Comparison of ENCODE assay signal across 7 cellular contexts in the genomic region with DNA sequence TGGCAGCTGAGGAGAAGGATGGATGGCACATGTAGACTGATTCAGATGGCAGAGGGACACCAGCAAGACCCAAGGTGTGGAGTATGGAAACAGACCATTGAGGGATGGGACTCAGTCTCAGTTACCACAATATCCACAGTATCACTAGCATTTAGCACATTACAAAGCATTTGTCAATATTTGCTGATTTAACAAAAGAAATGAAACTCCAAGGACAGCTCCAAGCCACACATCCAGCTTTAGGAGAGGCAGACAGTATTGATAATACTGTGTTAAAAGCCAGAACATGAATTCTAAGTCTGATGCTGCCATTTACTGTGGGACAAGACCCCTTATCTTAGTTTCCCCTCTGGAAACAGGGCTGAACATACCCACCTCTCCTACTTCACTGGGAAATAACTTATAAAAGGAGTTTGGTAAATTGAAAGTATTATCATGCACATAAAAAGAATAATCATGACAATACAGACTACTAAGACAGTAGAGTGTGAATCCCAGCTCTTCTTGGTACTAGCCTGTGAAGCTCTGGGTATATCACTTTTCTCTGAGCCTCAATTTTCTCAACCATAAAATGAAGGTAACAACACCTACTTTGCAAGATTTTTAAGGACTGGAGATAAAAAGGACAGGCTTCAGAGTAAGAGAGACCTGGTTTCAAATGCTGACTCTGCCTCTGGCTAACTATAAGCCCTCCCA. TPM values are rescaled to one million over a fixed set of nuclear protein-coding genes. Genes with fewer than 3 reads are reported as not detected.
DNase-seq lines count a peak whose midpoint lies in the region; ATAC-seq and TF ChIP-seq lines count a peak whose summit lies in the region.

No MANE protein-coding gene starts in this region.

- H3K56ac ChIP-seq in IMR-90 (ENCODE audit: extremely low read depth, insufficient read depth, low read length) = peak overlapping the region; percentile 100; the same call in 1 of the 2 replicates

- dilution Hi-C loops in IMR-90 (cut with HindIII; ENCODE audit: low sequenced_read_pairs, unreplicated experiment) = no loop called here

- ATAC-seq in IMR-90 (ENCODE audit: low read depth) (no peak), T-helper 17 cell (no peak)
- no peak for ATAC-seq in stimulated activated naive CD8-positive, alpha-beta T cell treated with anti-CD3 and anti-CD28 coated beads, Interleukin-15, amount 100 ng/mL, for 72 hours

- H4K20me1 ChIP-seq in IMR-90 (ENCODE audit: insufficient read depth, low read length) (no peaks in the 10 kb centered on the region), hepatocyte (ENCODE audit: insufficient read depth, poor library complexity, severe bottlenecking) (no peaks in the 10 kb centered on the region)

- H3K79me2 ChIP-seq in hepatocyte = peaks cover 96% of the 10 kb centered on the region

- peak overlapping the region; percentile 85; the same call in 1 of the 2 replicates for H3K9ac ChIP-seq in IMR-90 (ENCODE audit: low read depth, low read length)

- peak overlapping the region; percentile 99 for H2BK5ac ChIP-seq in IMR-90 (ENCODE audit: low read depth, low read length, poor library complexity, severe bottlenecking)

- peak overlapping the region; percentile 60 for H2AK9ac ChIP-seq in IMR-90 (replicated peaks; ENCODE audit: low read depth, low read length, poor library complexity)

- H2AFZ ChIP-seq in IMR-90 (replicated peaks; ENCODE audit: low read length, poor library complexity) (no peak overlapping the region), hepatocyte (no peak overlapping the region)

- POLR2A ChIA-PET in IMR-90 (lab: Charles Lee; ENCODE audit: unreplicated experiment) = interaction anchor here (0.6 to 1.0 kb wide), 3 partner anchors 8 to 115 kb away, joined by 3 to 4 read pairs (median 3); no protein-coding TSS in a partner anchor

- no peaks in the 10 kb centered on the region for H3K9me3 Mint-ChIP-seq in stimulated activated naive CD8-positive, alpha-beta T cell treated with anti-CD3 and anti-CD28 coated beads, Interleukin-15, amount 100 ng/mL, for 72 hours

- H3K27ac ChIP-seq in IMR-90 (ENCODE audit: insufficient read depth, low read length) (peak overlapping the region; percentile 63), hepatocyte (peak overlapping the region; percentile 91)

- H3K4me1 ChIP-seq in IMR-90 (ENCODE audit: control insufficient read depth, insufficient read depth, low read length) = peaks cover 19% of the 10 kb centered on the region
- H3K4me1 ChIP-seq in hepatocyte (ENCODE audit: insufficient read depth) = peaks cover 57% of the 10 kb centered on the region

- H3K4me1 Mint-ChIP-seq in T-helper 17 cell = peaks cover 67% of the 10 kb centered on the region
- H3K4me1 Mint-ChIP-seq in stimulated activated naive CD8-positive, alpha-beta T cell treated with anti-CD3 and anti-CD28 coated beads, Interleukin-15, amount 100 ng/mL, for 72 hours = peaks cover 98% of the 10 kb centered on the region

- no peak for TF ChIP-seq CTCF in IMR-90 (conservative IDR thresholded peaks at IDR 0.05; ENCODE audit: low read depth, low read length)
- TF ChIP-seq CTCF in hepatocyte (IDR thresholded peaks at IDR 0.05; ENCODE audit: poor library complexity) = no peak

- intact Hi-C loops in IMR-90 (cut with micrococcal nuclease) = no loop called here

- H3K18ac ChIP-seq in IMR-90 (ENCODE audit: low read depth, low read length) = peak overlapping the region; percentile 95

- H2BK120ac ChIP-seq in IMR-90 (ENCODE audit: low read depth, low read length) = peak overlapping the region; percentile 100

- in situ Hi-C loops in IMR-90 (cut with MboI; ENCODE audit: low sequenced_read_pairs) = no loop called here

- no peaks in the 10 kb centered on the region for H3K9me2 ChIP-seq in hepatocyte (replicated peaks; ENCODE audit: insufficient read depth)

- no peaks in the 10 kb centered on the region for H3K27me3 Mint-ChIP-seq in T-helper 17 cell
- no peaks in the 10 kb centered on the region for H3K27me3 Mint-ChIP-seq in stimulated activated naive CD8-positive, alpha-beta T cell treated with anti-CD3 and anti-CD28 coated beads, Interleukin-15, amount 100 ng/mL, for 72 hours

- CTCF ChIA-PET in IMR-90 (lab: Yijun Ruan, JAX) = interaction anchor here (0.6 to 2.0 kb wide), 3 partner anchors 12 to 50 kb away, joined by 3 to 7 read pairs (median 4); no protein-coding TSS in a partner anchor

- peaks cover 45 to 75% of the 10 kb centered on the region in 2 experiments for H3K79me1 ChIP-seq in IMR-90 (ENCODE audit: low read depth in 1 of 2, low read length in 2 of 2)

- H3K27me3 ChIP-seq in IMR-90 (ENCODE audit: control insufficient read depth, insufficient read depth, low read length) = no peaks in the 10 kb centered on the region
- no peaks in the 10 kb centered on the region for H3K27me3 ChIP-seq in hepatocyte

- peaks cover 11% of the 10 kb centered on the region for H3K36me3 Mint-ChIP-seq in T-helper 17 cell (ENCODE audit: low read depth)

- H3K4me2 ChIP-seq in IMR-90 (ENCODE audit: low read depth, low read length) (peak overlapping the region; percentile 64; the same call in 1 of the 2 replicates), hepatocyte (peak overlapping the region; percentile 62)

- peak overlapping the region; percentile 100 for H4K91ac ChIP-seq in IMR-90 (ENCODE audit: insufficient read depth, low read depth, low read length)

- DNase-seq in IMR-90 = no peak
- no peak for DNase-seq in T-helper 17 cell
- DNase-seq in hepatocyte (ENCODE audit: low spot score) = no peak
- no peak for DNase-seq in stimulated activated naive CD8-positive, alpha-beta T cell treated with anti-CD3 and anti-CD28 coated beads, Interleukin-15, amount 100 ng/mL, for 72 hours
- DNase-seq in ecto neural progenitor cell (ENCODE audit: low spot score) = no peak
- no peak for DNase-seq in hepatic stellate cell (ENCODE audit: low spot score)
- no peak for DNase-seq in stimulated activated naive CD4-positive, alpha-beta T cell (lab: John Stamatoyannopoulos, UW)

- peak overlapping the region; percentile 100 for H3K14ac ChIP-seq in IMR-90 (replicated peaks; ENCODE audit: low read depth, low read length)

- H2AK5ac ChIP-seq in IMR-90 (ENCODE audit: low read depth, low read length) = peak overlapping the region; percentile 100

- H3K27ac Mint-ChIP-seq in T-helper 17 cell = peak overlapping the region; percentile 87
- peak overlapping the region in 1 of 2 donors; percentile 78 for H3K27ac Mint-ChIP-seq in stimulated activated naive CD8-positive, alpha-beta T cell treated with anti-CD3 and anti-CD28 coated beads, Interleukin-15, amount 100 ng/mL, for 72 hours

- peak overlapping the region; percentile 100 for H3K23ac ChIP-seq in IMR-90 (ENCODE audit: low read depth, low read length)

- H3K9me1 ChIP-seq in IMR-90 (ENCODE audit: insufficient read depth, low read length) = peaks cover 40% of the 10 kb centered on the region

- H4K5ac ChIP-seq in IMR-90 (ENCODE audit: low read depth, low read length) = peak overlapping the region; percentile 93

- H3K36me3 ChIP-seq in IMR-90 (ENCODE audit: control insufficient read depth, insufficient read depth, low read length) (peaks cover 23% of the 10 kb centered on the region), hepatocyte (replicated peaks; ENCODE audit: insufficient read depth, low read depth) (peaks cover 5% of the 10 kb centered on the region)

- no peaks in the 10 kb centered on the region for H3K9me3 ChIP-seq in IMR-90 (ENCODE audit: control insufficient read depth, insufficient read depth, low read length)
- no peaks in the 10 kb centered on the region for H3K9me3 ChIP-seq in T-helper 17 cell (ENCODE audit: control insufficient read depth, low read length, poor library complexity, severe bottlenecking)
- H3K9me3 ChIP-seq in hepatocyte (ENCODE audit: low read depth) = no peaks in the 10 kb centered on the region

- H2BK20ac ChIP-seq in IMR-90 (ENCODE audit: low read depth, low read length) = peak overlapping the region; percentile 99

- peak overlapping the region; percentile 97 to 99 for H4K8ac ChIP-seq in IMR-90 (ENCODE audit: low read depth in 2 of 2, low read length in 2 of 2)

- peak overlapping the region; percentile 15 for H3K4me3 Mint-ChIP-seq in T-helper 17 cell
- H3K4me3 Mint-ChIP-seq in stimulated activated naive CD8-positive, alpha-beta T cell treated with anti-CD3 and anti-CD28 coated beads, Interleukin-15, amount 100 ng/mL, for 72 hours = peak overlapping the region; percentile 44 to 91

- H3K4me3 ChIP-seq in IMR-90 (ENCODE audit: insufficient read depth, low read depth, low read length) (no peak overlapping the region), hepatocyte (no peak overlapping the region)

- H2BK15ac ChIP-seq in IMR-90 (ENCODE audit: low read depth, low read length) = peak overlapping the region; percentile 100

- no TSS peak for BruUV-seq in IMR-90 (replicated peaks; lab: Mats Ljungman, UMichigan)

- no peak for TF ChIP-seq RAD21 in IMR-90 (IDR thresholded peaks at IDR 0.05; ENCODE audit: low read length)

- TF ChIP-seq POLR2A in IMR-90 (IDR thresholded peaks at IDR 0.05; ENCODE audit: low read depth, low read length) = no peak

- H3K4ac ChIP-seq in IMR-90 (ENCODE audit: low read depth, low read length) = peak overlapping the region; percentile 100

TF ChIP-seq in IMR-90, 13 proteins besides CTCF, POLR2A, EP300 and RAD21:
- no peak for TF ChIP-seq MAFK (IDR thresholded peaks at IDR 0.05; ENCODE audit: low read depth, low read length)
- no peak for TF ChIP-seq CEBPB (IDR thresholded peaks at IDR 0.05; ENCODE audit: low read depth, low read length)
- no peak for TF ChIP-seq FOS (IDR thresholded peaks at IDR 0.05; ENCODE audit: low read depth, low read length)
- TF ChIP-seq CHD1 (IDR thresholded peaks at IDR 0.05; ENCODE audit: low read depth, low read length) = no peak
- TF ChIP-seq SMC3 (IDR thresholded peaks at IDR 0.05; ENCODE audit: low read depth, low read length) = no peak
- no peak for TF ChIP-seq RFX5 (IDR thresholded peaks at IDR 0.05; ENCODE audit: low read depth, low read length)

RNA-seq across cellular contexts. Expression of a gene that starts 11.1 kb away (rescaled TPM):
- total RNA-seq in IMR-90 (2012; rRNA removed) = 41.9 and 45.5 TPM in 2 replicates
- 40.2 and 41.9 TPM in 2 replicates for polyA plus RNA-seq in IMR-90 (2012; rRNA removed)
- 44.9 and 47.2 TPM in 2 replicates for polyA plus RNA-seq in IMR-90 (2012; cell fraction: cytosol; rRNA removed)
- polyA plus RNA-seq in IMR-90 (2012; cell fraction: nucleus; rRNA removed; ENCODE audit: low replicate concordance) = 22.6 and 23.8 TPM in 2 replicates
- 10 to 100 TPM; 35.6 to 59.1 TPM for total RNA-seq in T-helper 17 cell
- total RNA-seq in hepatocyte = 139 and 145 TPM in 2 replicates
- 104 and 108 TPM in 2 replicates for polyA plus RNA-seq in hepatocyte

RNA-seq across cellular contexts. Expression of a gene that starts 27.5 kb away (rescaled TPM):
- total RNA-seq in IMR-90 (2012; rRNA removed) = 72.2 and 82.2 TPM in 2 replicates
- 27.6 and 28.5 TPM in 2 replicates for polyA plus RNA-seq in IMR-90 (2012; rRNA removed)
- polyA plus RNA-seq in IMR-90 (2012; cell fraction: cytosol; rRNA removed) = 4.8 and 19.2 TPM in 2 replicates
- polyA plus RNA-seq in IMR-90 (2012; cell fraction: nucleus; rRNA removed; ENCODE audit: low replicate concordance) = 3.2 and 12.0 TPM in 2 replicates
- 1 to 10 TPM in 1 of 2 donors, under 1 TPM in 1; 0.57 to 2.0 TPM for total RNA-seq in T-helper 17 cell
- total RNA-seq in hepatocyte = 22.9 and 23.9 TPM in 2 replicates
- 16.3 and 18.5 TPM in 2 replicates for polyA plus RNA-seq in hepatocyte
